Comparison of ENCODE assay signal across 8 cellular contexts in the genomic region with DNA sequence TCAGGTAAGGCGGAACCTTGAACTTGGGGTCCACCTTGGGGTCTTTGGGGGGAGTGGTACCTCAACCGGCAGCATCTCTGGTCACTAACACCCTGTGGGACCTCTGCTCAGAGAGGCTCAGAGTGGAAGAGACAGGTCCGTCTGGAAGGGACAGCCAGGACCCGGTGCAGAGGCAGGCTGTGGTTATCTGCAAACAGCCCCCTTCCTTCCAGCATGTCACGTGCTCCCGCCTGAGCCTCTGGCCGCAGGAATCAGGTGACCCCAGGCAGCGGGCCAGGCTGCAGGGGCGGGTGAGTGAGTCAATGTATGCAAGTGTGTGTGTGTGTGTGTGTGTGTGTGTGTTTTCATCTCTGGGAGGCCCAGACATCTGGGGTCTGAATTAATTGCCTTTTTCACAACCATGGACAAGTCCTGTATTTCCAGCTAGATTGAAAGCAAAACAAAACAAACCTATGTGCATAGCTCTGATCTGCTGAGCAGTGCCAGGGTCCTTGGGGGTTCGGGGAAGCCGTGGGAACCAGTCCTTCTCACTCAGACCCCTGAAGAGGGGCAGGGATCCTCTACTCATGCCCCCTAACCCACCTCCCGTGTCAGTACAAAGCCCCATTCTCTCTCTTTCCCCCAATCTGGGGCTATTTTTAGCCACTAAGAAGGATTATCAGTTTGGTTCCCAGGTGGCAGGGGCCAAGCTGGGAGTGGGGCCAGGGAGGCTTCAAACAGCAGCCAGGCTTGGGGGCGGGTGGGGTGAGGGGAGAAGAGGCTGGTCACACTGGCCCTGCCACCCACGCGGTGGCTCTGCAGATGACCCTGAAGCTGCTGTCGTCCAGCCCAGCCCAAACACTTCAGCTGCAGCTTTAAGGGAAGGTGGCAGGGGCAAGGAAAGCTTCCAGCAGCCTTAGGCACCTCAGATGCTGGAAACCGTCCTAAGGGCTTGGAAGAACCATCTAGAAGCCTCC. TPM values are rescaled to one million over a fixed set of nuclear protein-coding genes. Genes with fewer than 3 reads are reported as not detected.
A peak's percentile ranks its signal among the peaks of the same experiment; 100 is the strongest.
DNase-seq lines count a peak whose midpoint lies in the region; ATAC-seq and TF ChIP-seq lines count a peak whose summit lies in the region.

No MANE protein-coding gene starts in this region.

- no peak overlapping the region for H2AFZ ChIP-seq in neural progenitor cell (replicated peaks)

- no peak for TF ChIP-seq CTCF in neural progenitor cell (IDR thresholded peaks at IDR 0.05)

- H3K4me2 ChIP-seq in neural progenitor cell, result peak overlapping the region; percentile 77

- H3K4me3 Mint-ChIP-seq in neural progenitor cell, result peak overlapping the region; percentile 72

- peaks cover 17% of the 10 kb centered on the region for H3K36me3 Mint-ChIP-seq in neural progenitor cell

- H3K36me3 ChIP-seq in neural progenitor cell, result no peaks in the 10 kb centered on the region

- H3K27ac ChIP-seq in neural progenitor cell (peak overlapping the region; percentile 93), substantia nigra (ENCODE audit: low read depth, low read length, poor library complexity, severe bottlenecking) (peak overlapping the region; percentile 94)

- no peaks in the 10 kb centered on the region for H3K9me3 ChIP-seq in neural progenitor cell (ENCODE audit: low read depth)

- H3K79me2 ChIP-seq in neural progenitor cell (ENCODE audit: low read depth), result peaks cover 21% of the 10 kb centered on the region

- peak overlapping the region; percentile 78 for H3K27ac Mint-ChIP-seq in neural progenitor cell

- H3K9ac ChIP-seq in neural progenitor cell, result no peak overlapping the region

- peaks cover 20% of the 10 kb centered on the region for H4K20me1 ChIP-seq in neural progenitor cell (ENCODE audit: low read depth)

- H3F3A ChIP-seq in neural progenitor cell (ENCODE audit: low read depth), result peaks cover 41% of the 10 kb centered on the region

- DNase-seq in EL (peak; percentile 87), NOMO-1 treated with dmso at 0.1 percent for 144 hours (lab: John Stamatoyannopoulos, UW; ENCODE audit: unreplicated experiment) (peak; percentile 78), fibroblast of the conjunctiva (ENCODE audit: low read depth) (peak; percentile 87), neural progenitor cell (ENCODE audit: low spot score) (peak; percentile 90), substantia nigra (lab: John Stamatoyannopoulos, UW) (peak; percentile 45 to 92 (median 78))
- peak; percentile 71 for DNase-seq in activated effector memory CD4-positive, alpha-beta T cell treated with anti-CD3 and anti-CD28 coated beads, Interleukin-2, amount 50 U/mL, for 16 hours

- peaks cover 40% of the 10 kb centered on the region for H3K4me1 Mint-ChIP-seq in neural progenitor cell

- ATAC-seq in HG02642 (IDR thresholded peaks at IDR 0.05; ENCODE audit: poor library complexity, unreplicated experiment) (peak; percentile 74), GM18517 (IDR thresholded peaks at IDR 0.05; ENCODE audit: unreplicated experiment) (no peak)

- peaks cover 15% of the 10 kb centered on the region for H3K9me3 Mint-ChIP-seq in neural progenitor cell

- peak overlapping the region; percentile 35 for H3K4me3 ChIP-seq in neural progenitor cell

- no peaks in the 10 kb centered on the region for H3K27me3 ChIP-seq in neural progenitor cell

- H3K4me1 ChIP-seq in neural progenitor cell, result peaks cover 25% of the 10 kb centered on the region

- H3K27me3 Mint-ChIP-seq in neural progenitor cell (ENCODE audit: insufficient read depth, low read depth), result peaks cover 25% of the 10 kb centered on the region

RNA-seq across cellular contexts. Expression of a gene that starts 31.4 kb away (rescaled TPM):
- total RNA-seq in neural progenitor cell (ENCODE audit: low replicate concordance), result 34.1 and 76.0 TPM in 2 replicates
